In genomic region chr11:90701040-90701439, GRCh38 we compare ENCODE assay signal across 19 cellular contexts.
DNase-seq lines count a peak whose midpoint lies in the region; ATAC-seq and TF ChIP-seq lines count a peak whose summit lies in the region.
"Had no signal": no experiment of that assay in that cellular context is flagged by ENCODE, and none has a peak within 500 bp of the region (broad histone marks: within the 10 kb centered on the region; RNA-seq: fewer than 3 reads in every experiment).

No MANE protein-coding gene starts in this region.

- H3K4me1 ChIP-seq in thyroid gland, result no peaks in the 10 kb centered on the region
- H3K4me1 ChIP-seq: right lobe of liver, SJCRH30, transverse colon had no signal

- intact Hi-C loops in activated CD4-positive, alpha-beta memory T cell treated with anti-CD3 and anti-CD28 coated beads for 36 hours (cut with micrococcal nuclease), result no loop called here
- intact Hi-C loops in thyroid gland (cut with DNase I), result no loop called here

- TF ChIP-seq POLR2A in thyroid gland (IDR thresholded peaks at IDR 0.05), result no peak

- no peaks in the 10 kb centered on the region for H3K27me3 Mint-ChIP-seq in activated CD4-positive, alpha-beta memory T cell treated with anti-CD3 and anti-CD28 coated beads for 36 hours
- no peaks in the 10 kb centered on the region for H3K27me3 Mint-ChIP-seq in activated T-cell treated with anti-CD3 and anti-CD28 coated beads, Interleukin-2, amount 50 U/mL, for 24 hours
- H3K27me3 Mint-ChIP-seq: activated CD8-positive, alpha-beta T cell treated with anti-CD3 and anti-CD28 coated beads for 36 hours; CD4-positive, CD25-positive, alpha-beta regulatory T cell had no signal

- H3K9me3 Mint-ChIP-seq in activated CD4-positive, alpha-beta memory T cell treated with anti-CD3 and anti-CD28 coated beads for 36 hours, result peaks cover 5% of the 10 kb centered on the region
- H3K9me3 Mint-ChIP-seq in activated T-cell treated with anti-CD3 and anti-CD28 coated beads, Interleukin-2, amount 50 U/mL, for 24 hours, result peaks cover 25% of the 10 kb centered on the region

- H3K4me3 Mint-ChIP-seq in activated CD4-positive, alpha-beta memory T cell treated with anti-CD3 and anti-CD28 coated beads for 36 hours, result no peak overlapping the region
- no peak overlapping the region for H3K4me3 Mint-ChIP-seq in activated T-cell treated with anti-CD3 and anti-CD28 coated beads, Interleukin-2, amount 50 U/mL, for 24 hours
- H3K4me3 Mint-ChIP-seq: activated CD8-positive, alpha-beta T cell treated with anti-CD3 and anti-CD28 coated beads for 36 hours had no signal

- POLR2A ChIA-PET in activated CD4-positive, alpha-beta memory T cell treated with anti-CD3 and anti-CD28 coated beads for 36 hours (lab: Charles Lee), result no interaction called here

- H3K27me3 ChIP-seq in thyroid gland, result no peaks in the 10 kb centered on the region
- H3K27me3 ChIP-seq: right lobe of liver, SJCRH30, transverse colon had no signal

- ATAC-seq in HG02571 (IDR thresholded peaks at IDR 0.05; ENCODE audit: unreplicated experiment) (peak; percentile 73), HG03196 (IDR thresholded peaks at IDR 0.05; ENCODE audit: unreplicated experiment) (peak; percentile 77)
- ATAC-seq: activated CD8-positive, alpha-beta T cell treated with anti-CD3 and anti-CD28 coated beads for 36 hours; right lobe of liver had no signal

- H3K4me1 Mint-ChIP-seq in activated CD4-positive, alpha-beta memory T cell treated with anti-CD3 and anti-CD28 coated beads for 36 hours (ENCODE audit: low read depth), result no peaks in the 10 kb centered on the region
- H3K4me1 Mint-ChIP-seq in activated T-cell treated with anti-CD3 and anti-CD28 coated beads, Interleukin-2, amount 50 U/mL, for 24 hours (ENCODE audit: low read depth), result no peaks in the 10 kb centered on the region
- H3K4me1 Mint-ChIP-seq: CD4-positive, CD25-positive, alpha-beta regulatory T cell had no signal

- no peak for TF ChIP-seq CTCF in thyroid gland (IDR thresholded peaks at IDR 0.05)

- H3K27ac ChIP-seq in thyroid gland, result no peak overlapping the region
- H3K27ac ChIP-seq: right lobe of liver, SJCRH30, transverse colon had no signal

- H3K36me3 ChIP-seq in thyroid gland, result no peaks in the 10 kb centered on the region
- H3K36me3 ChIP-seq: right lobe of liver, SJCRH30, transverse colon had no signal

- WGBS in thyroid gland, 2 donors, result 51 to 53% methylated on average over 2 of the region's 2 CpGs

- in situ Hi-C loops in KBM-7 (cut with MboI; ENCODE audit: low pct_unique_long_range_greater_than_20kb, low sequenced_read_pairs), result no loop called here

- CTCF ChIA-PET in activated CD4-positive, alpha-beta memory T cell treated with anti-CD3 and anti-CD28 coated beads for 36 hours (lab: Charles Lee), result no interaction called here

- H3K27ac Mint-ChIP-seq in activated CD4-positive, alpha-beta memory T cell treated with anti-CD3 and anti-CD28 coated beads for 36 hours, result no peak overlapping the region
- H3K27ac Mint-ChIP-seq in activated T-cell treated with anti-CD3 and anti-CD28 coated beads, Interleukin-2, amount 50 U/mL, for 24 hours, result no peak overlapping the region
- H3K27ac Mint-ChIP-seq: activated CD8-positive, alpha-beta T cell treated with anti-CD3 and anti-CD28 coated beads for 36 hours; CD4-positive, CD25-positive, alpha-beta regulatory T cell had no signal

- H3K4me3 ChIP-seq in thyroid gland (replicated peaks in 1 of 3), result no peak overlapping the region
- H3K4me3 ChIP-seq: right lobe of liver, SJCRH30, transverse colon had no signal

- no peaks in the 10 kb centered on the region for H3K36me3 Mint-ChIP-seq in activated CD4-positive, alpha-beta memory T cell treated with anti-CD3 and anti-CD28 coated beads for 36 hours
- H3K36me3 Mint-ChIP-seq in activated T-cell treated with anti-CD3 and anti-CD28 coated beads, Interleukin-2, amount 50 U/mL, for 24 hours (ENCODE audit: low read depth), result no peaks in the 10 kb centered on the region
- H3K36me3 Mint-ChIP-seq: CD4-positive, CD25-positive, alpha-beta regulatory T cell had no signal

- DNase-seq in NCI-H510A treated with DMSO at 0.1 percent for 48 hours (lab: John Stamatoyannopoulos, UW) (peak; percentile 23), NCI-H510A (lab: John Stamatoyannopoulos, UW) (no peak), KBM-7 (no peak), thyroid gland (no peak)
- no peak for DNase-seq in activated CD4-positive, alpha-beta memory T cell treated with anti-CD3 and anti-CD28 coated beads for 36 hours
- no peak for DNase-seq in activated T-cell treated with anti-CD3 and anti-CD28 coated beads, Interleukin-2, amount 50 U/mL, for 24 hours
- DNase-seq: 8988T; activated CD8-positive, alpha-beta T cell treated with anti-CD3 and anti-CD28 coated beads for 36 hours; activated effector memory CD4-positive, alpha-beta T cell treated with Interleukin-2 at 50 U/mL for 16 hours; aorta; CD4-positive, CD25-positive, alpha-beta regulatory T cell; NCI-H2171 treated with DMSO at 0.1 percent for 48 hours; nucleus accumbens; right lobe of liver; SJCRH30; stimulated activated CD4-positive, alpha-beta T cell treated with anti-CD3 and anti-CD28 coated beads, Interleukin-4, amount 100 ng/mL, for 24 hours; transverse colon had no signal

- H3K9me3 ChIP-seq in thyroid gland, result no peaks in the 10 kb centered on the region
- H3K9me3 ChIP-seq: right lobe of liver, SJCRH30, transverse colon had no signal
